1 cellular context compared by ENCODE assay signal in genomic region chr11:73327812-73328364, GRCh38.
TF ChIP-seq lines count a peak whose summit lies in the region.

No MANE protein-coding gene starts in this region.

TF ChIP-seq in IMR-90, 13 proteins besides CTCF, POLR2A, EP300 and RAD21:
- TF ChIP-seq USF2 (IDR thresholded peaks at IDR 0.05; ENCODE audit: low read depth, low read length) (no peak), MXI1 (IDR thresholded peaks at IDR 0.05; ENCODE audit: borderline replicate concordance, low read depth, low read length) (no peak), SMC3 (IDR thresholded peaks at IDR 0.05; ENCODE audit: low read depth, low read length) (no peak), CHD1 (IDR thresholded peaks at IDR 0.05; ENCODE audit: low read depth, low read length) (no peak), RCOR1 (IDR thresholded peaks at IDR 0.05; ENCODE audit: insufficient replicate concordance, low read length) (peak; percentile 21), ELK1 (IDR thresholded peaks at IDR 0.05; ENCODE audit: borderline replicate concordance, low read depth, low read length) (no peak)
